Comparison of ENCODE assay signal across 12 cellular contexts in genomic region chr5:105807251-105807650, GRCh38.
DNase-seq lines count a peak whose midpoint lies in the region; ATAC-seq and TF ChIP-seq lines count a peak whose summit lies in the region.
"Had no signal": no experiment of that assay in that cellular context is flagged by ENCODE, and none has a peak within 500 bp of the region (broad histone marks: within the 10 kb centered on the region; RNA-seq: fewer than 3 reads in every experiment).

No MANE protein-coding gene starts in this region.

- H3K4me1 ChIP-seq in adipocyte (ENCODE audit: control insufficient read depth, insufficient read depth, low read length) = peaks cover 7% of the 10 kb centered on the region

- peak overlapping the region; percentile 19 for H3K27ac Mint-ChIP-seq in mesothelial cell of epicardium
- no peak overlapping the region for H3K27ac Mint-ChIP-seq in activated CD4-positive, alpha-beta memory T cell treated with anti-CD3 and anti-CD28 coated beads for 36 hours
- H3K27ac Mint-ChIP-seq: CD4-positive, alpha-beta T cell had no signal

- H3K4me3 ChIP-seq in adipocyte (ENCODE audit: low read length) = no peak overlapping the region

- no peak overlapping the region for H3K9ac ChIP-seq in adipocyte (ENCODE audit: low read length)

- intact Hi-C loops in activated CD4-positive, alpha-beta memory T cell treated with anti-CD3 and anti-CD28 coated beads for 36 hours (cut with micrococcal nuclease) = no loop called here

- peak; percentile 65 for DNase-seq in adipocyte (ENCODE audit: low read depth)
- DNase-seq in dedifferentiated amniotic fluid mesenchymal stem cell (ENCODE audit: extremely low spot score) = peak; percentile 52
- DNase-seq in mesothelial cell of epicardium (ENCODE audit: low spot score in 2 of 2, unreplicated experiment in 2 of 2) = no peak
- no peak for DNase-seq in activated CD4-positive, CD25-positive, alpha-beta regulatory T cell (lab: John Stamatoyannopoulos, UW)
- DNase-seq in GOT3 (lab: John Stamatoyannopoulos, UW) = no peak
- no peak for DNase-seq in activated CD4-positive, alpha-beta memory T cell treated with anti-CD3 and anti-CD28 coated beads for 36 hours
- DNase-seq: ACHN; AML-193; Caco-2; CD4-positive, alpha-beta T cell; HCEC 1CT had no signal

- no peaks in the 10 kb centered on the region for H3K27me3 Mint-ChIP-seq in mesothelial cell of epicardium (ENCODE audit: low read depth)
- no peaks in the 10 kb centered on the region for H3K27me3 Mint-ChIP-seq in activated CD4-positive, alpha-beta memory T cell treated with anti-CD3 and anti-CD28 coated beads for 36 hours
- H3K27me3 Mint-ChIP-seq: CD4-positive, alpha-beta T cell had no signal

- peaks cover 31% of the 10 kb centered on the region for H3K9me3 Mint-ChIP-seq in mesothelial cell of epicardium
- peaks cover 16% of the 10 kb centered on the region for H3K9me3 Mint-ChIP-seq in activated CD4-positive, alpha-beta memory T cell treated with anti-CD3 and anti-CD28 coated beads for 36 hours

- TF ChIP-seq CTCF in mesothelial cell of epicardium (IDR thresholded peaks at IDR 0.05; ENCODE audit: unreplicated experiment) = no peak

- H3K36me3 ChIP-seq in adipocyte (ENCODE audit: control insufficient read depth, insufficient read depth, low read length, severe bottlenecking) = no peaks in the 10 kb centered on the region

- peaks cover 14% of the 10 kb centered on the region for H3K36me3 Mint-ChIP-seq in mesothelial cell of epicardium
- H3K36me3 Mint-ChIP-seq in activated CD4-positive, alpha-beta memory T cell treated with anti-CD3 and anti-CD28 coated beads for 36 hours = no peaks in the 10 kb centered on the region

- POLR2A ChIA-PET in activated CD4-positive, alpha-beta memory T cell treated with anti-CD3 and anti-CD28 coated beads for 36 hours (lab: Charles Lee) = no interaction called here

- H3K9me3 ChIP-seq in adipocyte (ENCODE audit: control insufficient read depth, low read length) = peaks cover 3% of the 10 kb centered on the region

- no peak for ATAC-seq in activated CD4-positive, CD25-positive, alpha-beta regulatory T cell treated with anti-CD3 and anti-CD28 coated beads, Interleukin-2, amount 50 U/mL, for 24 hours

- H3K4me3 Mint-ChIP-seq in mesothelial cell of epicardium = no peak overlapping the region
- H3K4me3 Mint-ChIP-seq in activated CD4-positive, alpha-beta memory T cell treated with anti-CD3 and anti-CD28 coated beads for 36 hours = no peak overlapping the region
- H3K4me3 Mint-ChIP-seq: CD4-positive, alpha-beta T cell had no signal

- H3K27me3 ChIP-seq in adipocyte (replicated peaks; ENCODE audit: control insufficient read depth, insufficient read depth, low read length) = no peaks in the 10 kb centered on the region

- CTCF ChIA-PET in activated CD4-positive, alpha-beta memory T cell treated with anti-CD3 and anti-CD28 coated beads for 36 hours (lab: Charles Lee) = no interaction called here

- peaks cover 31% of the 10 kb centered on the region for H3K4me1 Mint-ChIP-seq in mesothelial cell of epicardium
- no peaks in the 10 kb centered on the region for H3K4me1 Mint-ChIP-seq in activated CD4-positive, alpha-beta memory T cell treated with anti-CD3 and anti-CD28 coated beads for 36 hours (ENCODE audit: low read depth)

Comparison
In these comparisons a context has a peak if more than half of its experiments do, and no peak if none do; other contexts are left out.
1. DNase-seq: peak in adipocyte (single experiment) and dedifferentiated amniotic fluid mesenchymal stem cell (single experiment); none in mesothelial cell of epicardium (0 of 2), activated CD4-positive, CD25-positive, alpha-beta regulatory T cell (0 of 4), GOT3 (single experiment) and activated CD4-positive, alpha-beta memory T cell treated with anti-CD3 and anti-CD28 coated beads for 36 hours (single experiment).